25 cellular contexts compared by ENCODE assay signal in the genomic region with DNA sequence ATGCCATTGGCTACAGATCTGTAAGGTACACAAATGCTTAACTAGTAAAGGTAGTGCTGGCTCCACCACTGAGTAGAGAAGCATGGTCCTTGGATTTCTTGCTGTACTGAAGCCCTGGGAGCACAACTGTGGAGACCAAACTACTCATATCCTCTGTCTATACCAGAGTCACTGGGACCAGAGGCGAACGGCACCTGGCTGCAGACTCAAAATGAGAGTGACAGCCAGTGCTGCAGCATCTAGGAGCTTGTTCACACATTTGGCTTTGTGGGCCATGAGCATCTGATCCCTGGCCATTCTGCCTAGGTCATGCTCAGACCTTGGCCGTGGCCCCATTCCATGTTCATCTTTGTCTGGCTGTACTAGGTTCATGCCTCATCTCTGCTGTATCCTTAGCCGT. TPM values are rescaled to one million over a fixed set of nuclear protein-coding genes. Genes with fewer than 3 reads are reported as not detected.
DNase-seq lines count a peak whose midpoint lies in the region; ATAC-seq, FAIRE-seq and TF ChIP-seq lines count a peak whose summit lies in the region.
"Had no signal": no experiment of that assay in that cellular context is flagged by ENCODE, and none has a peak within 500 bp of the region (broad histone marks: within the 10 kb centered on the region; RNA-seq: fewer than 3 reads in every experiment).

No MANE protein-coding gene starts in this region.

- no peak overlapping the region for H3K18ac ChIP-seq in H1 (ENCODE audit: extremely low read depth, low read length)

- TF ChIP-seq EP300 in H1 (IDR thresholded peaks at IDR 0.05; ENCODE audit: borderline replicate concordance in 1 of 2, low read depth in 2 of 2, low read length in 2 of 2): no peak

- ATAC-seq in GM18867 (IDR thresholded peaks at IDR 0.05; ENCODE audit: unreplicated experiment) (peak; percentile 86), GM19452 (IDR thresholded peaks at IDR 0.05; ENCODE audit: unreplicated experiment) (no peak), GM21737 (IDR thresholded peaks at IDR 0.05; ENCODE audit: unreplicated experiment) (no peak)
- ATAC-seq: A549, T-cell had no signal

- no peaks in the 10 kb centered on the region for H3K79me1 ChIP-seq in H1 (ENCODE audit: low read depth, low read length)

- no peak overlapping the region for H3K23ac ChIP-seq in H1 (ENCODE audit: insufficient read length)

- no peak overlapping the region for H4K91ac ChIP-seq in H1 (replicated peaks; ENCODE audit: insufficient read length, low read length)

- DNase-seq in GM10248 (ENCODE audit: extremely low spot score) (peak; percentile 57), GM20000 (ENCODE audit: low spot score) (peak; percentile 49), H1 (ENCODE audit: low read depth in 1 of 2, low spot score in 2 of 2) (no peak), NCI-H526 (lab: John Stamatoyannopoulos, UW) (no peak), NK-92 (lab: John Stamatoyannopoulos, UW; ENCODE audit: unreplicated experiment) (no peak)
- DNase-seq: CD4-positive, alpha-beta memory T cell; DMS53; EL; H9; KG1; NCI-H1105 treated with DMSO at 0.1 percent for 48 hours; NCI-H1694; NCI-H2081 treated with DMSO at 0.1 percent for 48 hours; NCI-H82; SHP77; T-cell had no signal

- H2BK120ac ChIP-seq in H1 (replicated peaks; ENCODE audit: low read depth, low read length): no peak overlapping the region

- no peak overlapping the region for H3K4me2 ChIP-seq in H1 (ENCODE audit: insufficient read depth in 1 of 2, low read depth in 2 of 2, low read length in 2 of 2)
- H3K4me2 ChIP-seq: A549, BLaER1 had no signal

- POLR2A ChIA-PET in GM10248 (lab: Yijun Ruan, JAX): no interaction called here
- POLR2A ChIA-PET in H1 (lab: Charles Lee; ENCODE audit: partially characterized antibody): no interaction called here

- no peaks in the 10 kb centered on the region for H3K36me3 ChIP-seq in H1 (ENCODE audit: control insufficient read depth in 2 of 4, insufficient read depth in 4 of 4, low read length in 3 of 4)
- H3K36me3 ChIP-seq: BLaER1 had no signal

- 89% methylated on average over 4 of the region's 4 CpGs; no CpG with 5 or more reads in 1 of the 2 experiments for WGBS in H1 (ENCODE audit: extremely low coverage in 1 of 2, insufficient coverage in 1 of 2, insufficient read length in 1 of 2, insufficient replicate concordance in 2 of 2, low coverage in 1 of 2, low lambda C conversion rate in 2 of 2, missing lambda C conversion rate in 1 of 2), 2 experiments

- no peak overlapping the region for H2AFZ ChIP-seq in H1 (ENCODE audit: low read length)

- no peak overlapping the region for H2BK20ac ChIP-seq in H1 (ENCODE audit: low read length)

- TF ChIP-seq CTCF in GM10248 (IDR thresholded peaks at IDR 0.05; ENCODE audit: control extremely low read depth, extremely low read depth, low read depth, missing control alignments): no peak
- TF ChIP-seq CTCF in GM20000 (IDR thresholded peaks at IDR 0.05; ENCODE audit: extremely low read depth, missing control alignments): no peak
- TF ChIP-seq CTCF in H1 (IDR thresholded peaks at IDR 0.05; ENCODE audit: control extremely low read depth in 1 of 3, insufficient read depth in 1 of 3, low read depth in 1 of 3, low read length in 3 of 3): no peak

- H3K79me2 ChIP-seq in H1 (ENCODE audit: control insufficient read depth in 1 of 2, insufficient read depth in 2 of 2, low read length in 2 of 2): no peaks in the 10 kb centered on the region

- H2BK12ac ChIP-seq in H1 (ENCODE audit: low read depth, low read length): no peak overlapping the region

- TF ChIP-seq POLR2A in H1 (IDR thresholded peaks at IDR 0.05; ENCODE audit: control extremely low read depth in 1 of 2, low read depth in 2 of 2, low read length in 2 of 2): no peak

- no peaks in the 10 kb centered on the region for H4K20me1 ChIP-seq in H1 (replicated peaks in 1 of 2; ENCODE audit: control insufficient read depth in 1 of 2, insufficient read depth in 2 of 2, low read length in 2 of 2)
- H4K20me1 ChIP-seq: BLaER1 had no signal

- peak overlapping the region; percentile 47; the same call in 1 of the 2 replicates for H2AK5ac ChIP-seq in H1 (ENCODE audit: low read depth, low read length)

- no peak for FAIRE-seq in H1 (lab: Jason Lieb, UNC)
- FAIRE-seq: A549 had no signal

- no peak overlapping the region for H3K14ac ChIP-seq in H1 (ENCODE audit: insufficient read length)

- H3K4me3 ChIP-seq in H1 (ENCODE audit: extremely low read depth in 1 of 4, insufficient read depth in 2 of 4, low read depth in 3 of 4, low read length in 4 of 4): no peak overlapping the region
- H3K4me3 ChIP-seq: A549, BLaER1, SK-N-MC had no signal

- no peak overlapping the region for H4K5ac ChIP-seq in H1 (ENCODE audit: insufficient read length, low read depth, low read length)

- H2BK15ac ChIP-seq in H1 (ENCODE audit: low read length): no peak overlapping the region

- H3K27ac ChIP-seq in H1 (ENCODE audit: low read depth, low read length): no peak overlapping the region
- H3K27ac ChIP-seq: A549, BLaER1, SK-N-MC had no signal

- H3K4me1 ChIP-seq in H1 (replicated peaks in 1 of 4; ENCODE audit: control insufficient read depth in 3 of 4, insufficient read depth in 4 of 4, low read length in 3 of 4): no peaks in the 10 kb centered on the region
- H3K4me1 ChIP-seq: A549 had no signal

- H3K4ac ChIP-seq in H1 (replicated peaks; ENCODE audit: insufficient read length, low read depth, low read length): no peak overlapping the region

- no peak overlapping the region for H3K9ac ChIP-seq in H1 (replicated peaks in 1 of 4; ENCODE audit: extremely low read depth in 1 of 4, low read depth in 3 of 4, low read length in 3 of 4)
- H3K9ac ChIP-seq: BLaER1 had no signal

- H3K27me3 ChIP-seq in H1 (replicated peaks in 1 of 4; ENCODE audit: control insufficient read depth in 3 of 4, extremely low read depth in 1 of 4, insufficient read depth in 3 of 4, low read length in 3 of 4): no peaks in the 10 kb centered on the region
- H3K27me3 ChIP-seq: BLaER1 had no signal

- TF ChIP-seq RAD21 in H1 (IDR thresholded peaks at IDR 0.05 in 1 of 2, conservative IDR thresholded peaks at IDR 0.05 in 1 of 2; ENCODE audit: low read depth in 2 of 2, low read length in 2 of 2): no peak

- H4K8ac ChIP-seq in H1 (ENCODE audit: extremely low read depth, insufficient read depth, low read length): peak overlapping the region; percentile 29

- no peaks in the 10 kb centered on the region for H3K9me3 ChIP-seq in H1 (ENCODE audit: insufficient read depth in 2 of 2, low read depth in 1 of 2, low read length in 1 of 2)
- H3K9me3 ChIP-seq: A549, BLaER1 had no signal

- no peak overlapping the region for H2BK5ac ChIP-seq in H1 (ENCODE audit: low read depth, low read length)

- no peak overlapping the region for H3K56ac ChIP-seq in H1 (replicated peaks; ENCODE audit: insufficient read length, low read depth, low read length)

- no peaks in the 10 kb centered on the region; the same call in 1 of the 2 replicates for H3K23me2 ChIP-seq in H1 (ENCODE audit: low read depth, low read length)

- CTCF ChIA-PET in GM10248 (lab: Yijun Ruan, JAX): interaction anchor here (0.7 to 1.3 kb wide), 4 partner anchors 12 to 252 kb away, joined by 3 to 7 read pairs (median 4); no protein-coding TSS in a partner anchor
- CTCF ChIA-PET in H1 (lab: Charles Lee; ENCODE audit: partially characterized antibody): interaction anchor here (1.1 kb wide), 1 partner anchor 8 kb away, joined by 4 read pairs; no protein-coding TSS in a partner anchor

TF ChIP-seq in H1, 55 proteins besides CTCF, POLR2A, EP300 and RAD21 (continues in another document):
- TF ChIP-seq SAP30 (IDR thresholded peaks at IDR 0.05; ENCODE audit: insufficient read depth, insufficient replicate concordance, low read length): no peak
- no peak for TF ChIP-seq HDAC2 (IDR thresholded peaks at IDR 0.05; ENCODE audit: borderline replicate concordance in 1 of 2, low read depth in 2 of 2, low read length in 2 of 2)
- no peak for TF ChIP-seq SIRT6 (IDR thresholded peaks at IDR 0.05; ENCODE audit: low read length)
- TF ChIP-seq TBP (IDR thresholded peaks at IDR 0.05; ENCODE audit: low read depth, low read length): no peak
- TF ChIP-seq FOSL1 (IDR thresholded peaks at IDR 0.05; ENCODE audit: insufficient read depth, low read depth, low read length): no peak
- TF ChIP-seq KDM5A (IDR thresholded peaks at IDR 0.05; ENCODE audit: low read length): no peak
- TF ChIP-seq TAF7 (optimal IDR thresholded peaks at IDR 0.05; ENCODE audit: borderline replicate concordance, low read depth, low read length): no peak
- TF ChIP-seq, protein P1, sequence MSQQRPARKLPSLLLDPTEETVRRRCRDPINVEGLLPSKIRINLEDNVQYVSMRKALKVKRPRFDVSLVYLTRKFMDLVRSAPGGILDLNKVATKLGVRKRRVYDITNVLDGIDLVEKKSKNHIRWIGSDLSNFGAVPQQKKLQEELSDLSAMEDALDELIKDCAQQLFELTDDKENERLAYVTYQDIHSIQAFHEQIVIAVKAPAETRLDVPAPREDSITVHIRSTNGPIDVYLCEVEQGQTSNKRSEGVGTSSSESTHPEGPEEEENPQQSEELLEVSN (IDR thresholded peaks at IDR 0.05): no peak
- no peak for TF ChIP-seq GTF2F1 (IDR thresholded peaks at IDR 0.05; ENCODE audit: borderline replicate concordance, low read depth, low read length)
- no peak for TF ChIP-seq NANOG (IDR thresholded peaks at IDR 0.05; ENCODE audit: insufficient read depth, low read depth, low read length, poor library complexity, severe bottlenecking)
- TF ChIP-seq ATF2 (IDR thresholded peaks at IDR 0.05; ENCODE audit: low read length): no peak
- no peak for TF ChIP-seq JUN (IDR thresholded peaks at IDR 0.05; ENCODE audit: low read depth, low read length)

RNA-seq across cellular contexts. Expression of gene LRRC18, which starts 31.9 kb away (rescaled TPM):
- total RNA-seq in H1 (2021; fragmentation: NEBNext Ultra II Directional; extraction: Animal tissue kit (Norgen Biotek cat#: 25700)): not detected in 2 replicates
- polyA plus RNA-seq in H1 (2011; rRNA removed): not detected in 2 replicates
- not detected for polyA plus RNA-seq in H1 (2011; cell fraction: cytosol; rRNA removed)
- polyA plus RNA-seq in H1 (2011; cell fraction: nucleus; rRNA removed): not detected
- polyA plus RNA-seq in H1 (2012, experiment 1 of 2): not detected in 4 replicates
- not detected for polyA plus RNA-seq in H1 (2012, experiment 2 of 2)
- polyA plus RNA-seq in H1 (2013, experiment 1 of 2): not detected
- polyA plus RNA-seq in H1 (2013, experiment 2 of 2): not detected
- not detected in 2 replicates for polyA minus RNA-seq in H1 (2011; rRNA and poly(A)+ RNA removed)
- polyA minus RNA-seq in H1 (2011; cell fraction: cytosol; rRNA and poly(A)+ RNA removed): not detected
- polyA minus RNA-seq in H1 (2011; cell fraction: nucleus; rRNA and poly(A)+ RNA removed): not detected
- total RNA-seq: CD4-positive, alpha-beta memory T cell; H9; HT-29; NCI-H460; RPMI7951; T-cell had no signal
- polyA plus RNA-seq: A549; CD4-positive, alpha-beta memory T cell had no signal

Comparison
In these comparisons a context has a peak if more than half of its experiments do, and no peak if none do; other contexts are left out.
1. DNase-seq: peak in GM10248 (single experiment) and GM20000 (single experiment); none in H1 (0 of 2), NCI-H526 (0 of 2) and NK-92 (single experiment).